Comparison of ENCODE assay signal across 8 cellular contexts in the genomic region with DNA sequence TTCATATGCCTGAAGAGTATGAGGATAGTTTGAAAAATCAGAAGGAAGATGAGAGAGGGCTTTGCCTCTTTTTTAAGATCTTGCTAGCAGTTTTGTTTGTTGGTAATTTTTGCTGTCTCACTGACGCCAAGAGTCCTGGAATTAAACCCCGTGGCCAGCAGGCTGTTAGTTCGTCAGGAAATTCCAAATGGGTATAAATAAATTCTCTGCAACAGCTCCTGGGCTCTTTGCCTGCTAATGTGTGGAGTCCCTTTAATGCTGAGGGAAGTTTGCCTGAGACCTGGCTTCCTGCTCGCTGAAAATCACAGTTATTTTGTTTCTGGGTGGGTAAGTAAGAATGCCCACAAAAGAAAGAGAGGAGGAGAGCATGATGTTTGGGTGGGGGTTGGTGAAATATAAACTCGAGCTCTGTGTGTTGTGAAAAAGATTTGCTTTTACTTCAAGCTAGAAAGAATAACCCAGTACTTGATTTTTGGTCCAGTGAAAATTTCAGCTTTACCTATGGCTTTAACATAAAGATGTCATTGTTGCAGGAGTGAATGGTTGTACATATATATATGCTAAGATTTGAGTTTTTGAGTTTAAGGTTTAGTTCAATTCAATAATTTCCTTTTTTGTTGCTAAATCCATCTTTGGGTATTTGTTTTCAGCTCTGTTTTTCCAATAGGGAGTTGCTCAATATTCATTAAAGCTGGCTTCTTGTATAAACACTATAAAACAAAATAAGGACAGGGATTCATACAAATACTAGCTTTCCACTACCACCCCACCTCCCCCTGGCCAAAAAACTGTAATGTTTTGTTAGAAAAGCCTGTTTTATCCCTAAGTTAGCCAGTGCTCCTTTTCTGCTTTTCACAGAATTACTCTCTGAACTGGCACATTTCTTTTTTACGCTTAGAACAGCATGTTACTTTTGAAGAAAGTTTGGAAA.
DNase-seq lines count a peak whose midpoint lies in the region; ATAC-seq and TF ChIP-seq lines count a peak whose summit lies in the region.

No MANE protein-coding gene starts in this region.

- H3K9me2 ChIP-seq in SU-DHL-6 (replicated peaks; ENCODE audit: insufficient read depth, low read length) = no peaks in the 10 kb centered on the region

- H3K4me3 ChIP-seq in AG09309 (ENCODE audit: control insufficient read depth, low read depth, low read length) (peak overlapping the region; percentile 34), SU-DHL-6 (ENCODE audit: insufficient read depth, low read length, poor library complexity, severe bottlenecking) (no peak overlapping the region)

- peaks cover 49% of the 10 kb centered on the region for H3K4me1 Mint-ChIP-seq in osteocyte (ENCODE audit: unreplicated experiment)

- no peak for ATAC-seq in GM19463 (IDR thresholded peaks at IDR 0.05; ENCODE audit: unreplicated experiment)
- no peak for ATAC-seq in HG03045 (IDR thresholded peaks at IDR 0.05; ENCODE audit: unreplicated experiment)
- ATAC-seq in GM18505 (IDR thresholded peaks at IDR 0.05; ENCODE audit: unreplicated experiment) = no peak

- H3K36me3 Mint-ChIP-seq in osteocyte (ENCODE audit: unreplicated experiment) = no peaks in the 10 kb centered on the region

- H3K27ac ChIP-seq in SU-DHL-6 (ENCODE audit: low read depth, low read length) = peak overlapping the region; percentile 85

- TF ChIP-seq CTCF in AG09309 (IDR thresholded peaks at IDR 0.05; ENCODE audit: control insufficient read depth, insufficient read depth, low read depth, low read length, missing control alignments) = no peak
- TF ChIP-seq CTCF in SU-DHL-6 (IDR thresholded peaks at IDR 0.05; ENCODE audit: insufficient read depth, low read length, poor library complexity, severe bottlenecking) = no peak
- no peak for TF ChIP-seq CTCF in osteocyte (IDR thresholded peaks at IDR 0.05)

- peak overlapping the region; percentile 38 for H3K9ac ChIP-seq in SU-DHL-6 (ENCODE audit: low read length)

- H3K4me3 Mint-ChIP-seq in osteocyte (ENCODE audit: unreplicated experiment) = peak overlapping the region; percentile 64

- H3K27ac Mint-ChIP-seq in osteocyte (ENCODE audit: unreplicated experiment) = peak overlapping the region; percentile 91

- DNase-seq in AG09309 (ENCODE audit: low read depth) = peak; percentile 55
- peak; percentile 84 for DNase-seq in foreskin melanocyte
- DNase-seq in osteocyte (ENCODE audit: extremely low spot score, unreplicated experiment) = peak; percentile 44
- DNase-seq in NCI-H1105 treated with DMSO at 0.1 percent for 48 hours (lab: John Stamatoyannopoulos, UW) = no peak

- H3K27me3 ChIP-seq in SU-DHL-6 (ENCODE audit: low read length) = no peaks in the 10 kb centered on the region

- no peaks in the 10 kb centered on the region for H3K27me3 Mint-ChIP-seq in osteocyte (ENCODE audit: unreplicated experiment)

- no peaks in the 10 kb centered on the region for H4K20me1 ChIP-seq in SU-DHL-6 (ENCODE audit: low read depth, low read length)

- no peak overlapping the region for H2AFZ ChIP-seq in SU-DHL-6 (ENCODE audit: low read depth, low read length, severe bottlenecking)

- no peaks in the 10 kb centered on the region for H3K36me3 ChIP-seq in SU-DHL-6 (ENCODE audit: low read length)

- TF ChIP-seq POLR2A in GM18505 (IDR thresholded peaks at IDR 0.05; ENCODE audit: borderline replicate concordance, extremely low read depth, insufficient read depth, insufficient read length) = no peak

- peaks cover 39% of the 10 kb centered on the region for H3K79me2 ChIP-seq in SU-DHL-6 (ENCODE audit: insufficient read depth, low read length)

- H3K9me3 Mint-ChIP-seq in osteocyte (ENCODE audit: unreplicated experiment) = no peaks in the 10 kb centered on the region

- peaks cover 19% of the 10 kb centered on the region; the same call in 1 of the 2 replicates for H3F3A ChIP-seq in SU-DHL-6 (ENCODE audit: insufficient read depth)

- peak overlapping the region; percentile 53 for H3K4me2 ChIP-seq in SU-DHL-6 (ENCODE audit: low read depth, low read length, poor library complexity, severe bottlenecking)

- H3K9me3 ChIP-seq in SU-DHL-6 (ENCODE audit: insufficient read depth, low read length) = no peaks in the 10 kb centered on the region
